ENCODE assay signal across 12 cellular contexts in the genomic region with DNA sequence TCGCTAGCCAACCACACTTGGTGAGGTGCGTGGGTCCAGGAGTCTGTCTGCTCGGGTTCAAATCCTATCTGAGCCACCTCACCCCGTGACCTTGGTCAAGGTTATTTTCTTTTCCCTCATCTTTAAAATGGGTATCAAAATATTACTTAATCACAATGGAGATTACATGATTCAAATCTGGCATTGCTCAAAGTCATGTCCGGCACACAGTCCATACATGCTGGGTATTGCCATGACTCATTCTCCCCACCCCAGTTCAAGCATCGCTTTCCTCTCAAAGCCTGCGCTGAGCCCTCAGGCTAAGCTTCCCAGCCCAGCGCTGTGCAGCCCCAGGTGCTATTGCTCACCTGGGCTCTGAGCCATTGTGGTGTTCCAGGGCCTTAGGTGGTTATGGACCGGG. TPM values are rescaled to one million over a fixed set of nuclear protein-coding genes. Genes with fewer than 3 reads are reported as not detected.
DNase-seq lines count a peak whose midpoint lies in the region; ATAC-seq and TF ChIP-seq lines count a peak whose summit lies in the region.
"Had no signal": no experiment of that assay in that cellular context is flagged by ENCODE, and none has a peak within 500 bp of the region (broad histone marks: within the 10 kb centered on the region; RNA-seq: fewer than 3 reads in every experiment).

No MANE protein-coding gene starts in this region.

- H3K4me3 Mint-ChIP-seq in activated T-cell treated with anti-CD3 and anti-CD28 coated beads, Interleukin-2, amount 50 U/mL, for 24 hours, result no peak overlapping the region
- peak overlapping the region in 1 of 2 donors; percentile 15 for H3K4me3 Mint-ChIP-seq in activated T-cell treated with anti-CD3 and anti-CD28 coated beads, Interleukin-2, amount 50 U/mL, for 72 hours
- no peak overlapping the region for H3K4me3 Mint-ChIP-seq in stimulated activated memory B cell treated with anti-CD40 and anti-IgM and Interleukin-4, amounts not matched to agents 10 μg/mL and 1 μg/mL and 100 μg/mL, for 72 hours

- peaks cover 21% of the 10 kb centered on the region for H3K4me1 ChIP-seq in foreskin keratinocyte

- peak overlapping the region; percentile 93 for H3K27ac Mint-ChIP-seq in activated T-cell treated with anti-CD3 and anti-CD28 coated beads, Interleukin-2, amount 50 U/mL, for 24 hours
- H3K27ac Mint-ChIP-seq in activated T-cell treated with anti-CD3 and anti-CD28 coated beads, Interleukin-2, amount 50 U/mL, for 72 hours, result no peak overlapping the region
- H3K27ac Mint-ChIP-seq in stimulated activated memory B cell treated with anti-CD40 and anti-IgM and Interleukin-4, amounts not matched to agents 10 μg/mL and 1 μg/mL and 100 μg/mL, for 72 hours, result peak overlapping the region; percentile 66

- no peaks in the 10 kb centered on the region for H3K27me3 Mint-ChIP-seq in activated T-cell treated with anti-CD3 and anti-CD28 coated beads, Interleukin-2, amount 50 U/mL, for 24 hours
- H3K27me3 Mint-ChIP-seq in activated T-cell treated with anti-CD3 and anti-CD28 coated beads, Interleukin-2, amount 50 U/mL, for 72 hours (ENCODE audit: low read depth), result no peaks in the 10 kb centered on the region
- H3K27me3 Mint-ChIP-seq in stimulated activated memory B cell treated with anti-CD40 and anti-IgM and Interleukin-4, amounts not matched to agents 10 μg/mL and 1 μg/mL and 100 μg/mL, for 72 hours, result no peaks in the 10 kb centered on the region
- H3K27me3 Mint-ChIP-seq: IgD-negative memory B cell had no signal

- ATAC-seq in activated T-cell treated with anti-CD3 and anti-CD28 coated beads, Interleukin-2, amount 50 U/mL, for 72 hours (replicated peaks in 1 of 2), result no peak
- ATAC-seq in foreskin keratinocyte, result peak; percentile 51
- ATAC-seq in stimulated activated memory B cell treated with anti-CD40 and anti-IgM and Interleukin-4, amounts not matched to agents 10 μg/mL and 1 μg/mL and 100 μg/mL, for 72 hours, result no peak
- ATAC-seq in HG02840 (IDR thresholded peaks at IDR 0.05; ENCODE audit: low FRiP score, unreplicated experiment), result no peak
- ATAC-seq: A549 had no signal

- H3K9me3 Mint-ChIP-seq in activated T-cell treated with anti-CD3 and anti-CD28 coated beads, Interleukin-2, amount 50 U/mL, for 24 hours, result no peaks in the 10 kb centered on the region
- peaks cover 0 to 3% of the 10 kb centered on the region in 2 donors for H3K9me3 Mint-ChIP-seq in activated T-cell treated with anti-CD3 and anti-CD28 coated beads, Interleukin-2, amount 50 U/mL, for 72 hours
- H3K9me3 Mint-ChIP-seq in stimulated activated memory B cell treated with anti-CD40 and anti-IgM and Interleukin-4, amounts not matched to agents 10 μg/mL and 1 μg/mL and 100 μg/mL, for 72 hours, result no peaks in the 10 kb centered on the region
- H3K9me3 Mint-ChIP-seq: IgD-negative memory B cell had no signal

- H3K4me1 Mint-ChIP-seq in activated T-cell treated with anti-CD3 and anti-CD28 coated beads, Interleukin-2, amount 50 U/mL, for 24 hours (ENCODE audit: low read depth), result peaks cover 61% of the 10 kb centered on the region
- peaks cover 65% of the 10 kb centered on the region for H3K4me1 Mint-ChIP-seq in activated T-cell treated with anti-CD3 and anti-CD28 coated beads, Interleukin-2, amount 50 U/mL, for 72 hours (ENCODE audit: low read depth)
- peaks cover 46% of the 10 kb centered on the region for H3K4me1 Mint-ChIP-seq in stimulated activated memory B cell treated with anti-CD40 and anti-IgM and Interleukin-4, amounts not matched to agents 10 μg/mL and 1 μg/mL and 100 μg/mL, for 72 hours

- TF ChIP-seq CTCF in foreskin keratinocyte (conservative IDR thresholded peaks at IDR 0.05), result no peak

- H3K27ac ChIP-seq in angular gyrus (ENCODE audit: low read depth, low read length) (peak overlapping the region; percentile 4), foreskin keratinocyte (peak overlapping the region; percentile 97)
- H3K27ac ChIP-seq: hepatocyte had no signal

- H3K36me3 Mint-ChIP-seq in activated T-cell treated with anti-CD3 and anti-CD28 coated beads, Interleukin-2, amount 50 U/mL, for 24 hours (ENCODE audit: low read depth), result peaks cover 24% of the 10 kb centered on the region
- H3K36me3 Mint-ChIP-seq in activated T-cell treated with anti-CD3 and anti-CD28 coated beads, Interleukin-2, amount 50 U/mL, for 72 hours (ENCODE audit: insufficient read depth in 2 of 2), result peaks cover 0 to under 1% of the 10 kb centered on the region in 2 donors
- peaks cover 13% of the 10 kb centered on the region for H3K36me3 Mint-ChIP-seq in stimulated activated memory B cell treated with anti-CD40 and anti-IgM and Interleukin-4, amounts not matched to agents 10 μg/mL and 1 μg/mL and 100 μg/mL, for 72 hours

- no peaks in the 10 kb centered on the region for H3K27me3 ChIP-seq in foreskin keratinocyte
- H3K27me3 ChIP-seq: hepatocyte, Peyer's patch had no signal

- no peak for DNase-seq in activated T-cell treated with anti-CD3 and anti-CD28 coated beads, Interleukin-2, amount 50 U/mL, for 24 hours
- no peak for DNase-seq in activated T-cell treated with anti-CD3 and anti-CD28 coated beads, Interleukin-2, amount 50 U/mL, for 72 hours
- DNase-seq in foreskin keratinocyte (peak; percentile 71 to 87), NCI-H526 (lab: John Stamatoyannopoulos, UW) (no peak), DMS79 (lab: John Stamatoyannopoulos, UW) (no peak)
- DNase-seq: Peyer's patch had no signal

RNA-seq across cellular contexts. Expression of a gene that starts 27.1 kb away (rescaled TPM):
- 10 to 100 TPM; 40.9 to 47.1 TPM for total RNA-seq in activated T-cell treated with anti-CD3 and anti-CD28 coated beads, Interleukin-2, amount 50 U/mL, for 72 hours
- total RNA-seq in foreskin keratinocyte, result 56.7 and 63.0 TPM in 2 replicates
- polyA plus RNA-seq in foreskin keratinocyte, result 48.0 and 54.4 TPM in 2 replicates

RNA-seq across cellular contexts. Expression of a gene that starts 41.6 kb away (rescaled TPM):
- total RNA-seq in activated T-cell treated with anti-CD3 and anti-CD28 coated beads, Interleukin-2, amount 50 U/mL, for 72 hours, result under 1 TPM; 0.37 to 0.72 TPM
- total RNA-seq in foreskin keratinocyte, result 0.24 and 0.28 TPM in 2 replicates
- 0.08 and 0.09 TPM in 2 replicates for polyA plus RNA-seq in foreskin keratinocyte

RNA-seq across cellular contexts. Expression of a gene that starts 49.3 kb away (rescaled TPM):
- 100 to 1,000 TPM; 131 to 203 TPM for total RNA-seq in activated T-cell treated with anti-CD3 and anti-CD28 coated beads, Interleukin-2, amount 50 U/mL, for 72 hours
- total RNA-seq in foreskin keratinocyte, result 34.2 TPM in 2 replicates
- 36.5 and 40.3 TPM in 2 replicates for polyA plus RNA-seq in foreskin keratinocyte

Comparison
In these comparisons a context has a peak if more than half of its experiments do, and no peak if none do; other contexts are left out.
1. DNase-seq: peak in foreskin keratinocyte (2 of 2); none in activated T-cell treated with anti-CD3 and anti-CD28 coated beads, Interleukin-2, amount 50 U/mL, for 24 hours (single experiment), activated T-cell treated with anti-CD3 and anti-CD28 coated beads, Interleukin-2, amount 50 U/mL, for 72 hours (0 of 2), NCI-H526 (0 of 2) and DMS79 (single experiment).